Comparison of ENCODE assay signal across 33 cellular contexts in genomic region chr14:81161088-81161487, GRCh38.
"Had no signal": no experiment of that assay in that cellular context is flagged by ENCODE, and none has a peak within 500 bp of the region (broad histone marks: within the 10 kb centered on the region; RNA-seq: fewer than 3 reads in every experiment).

No MANE protein-coding gene starts in this region.

- H3K4me3 ChIP-seq: adrenal gland, body of pancreas, cardiac muscle cell, colonic mucosa had no signal

- H3K27ac Mint-ChIP-seq: activated CD8-positive, alpha-beta T cell treated with anti-CD3 and anti-CD28 coated beads for 36 hours; activated naive CD4-positive, alpha-beta T cell treated with anti-CD3 and anti-CD28 coated beads for 36 hours; activated naive CD4-positive, alpha-beta T cell treated with anti-CD3 and anti-CD28 coated beads, Interleukin-2, amount 50 U/mL, for 24 hours; activated naive CD8-positive, alpha-beta T cell treated with anti-CD3 and anti-CD28 coated beads for 36 hours; activated naive CD8-positive, alpha-beta T cell treated with anti-CD3 and anti-CD28 coated beads, Interleukin-2, amount 50 U/mL, for 24 hours; activated T-helper 1 cell treated with anti-CD3 and anti-CD28 coated beads, Interleukin-12 subunit alpha, Interleukin-12 subunit beta, Interleukin-2, Interleukin-4 antibody, amounts not matched to agents 30 ng/mL and 10 ng/mL and 1 ng/mL, durations not matched to agents 14 hours and 24 hours and 36 hours; activated T-helper 2 cell treated with anti-CD3 and anti-CD28 coated beads, Interferon-gamma antibody, Interleukin-2, Interleukin-4, amounts not matched to agents 10 μg/mL and 5 μg/mL and 100 μg/mL, durations not matched to agents 14 hours and 24 hours and 36 hours; endodermal cell; T-helper 17 cell; T-helper 2 cell treated with Interferon-gamma antibody and Interleukin-4, amounts not matched to agents 5 μg/mL and 100 μg/mL, for 36 hours had no signal

- DNase-seq: activated CD4-positive, alpha-beta T cell treated with anti-CD3 and anti-CD28 coated beads for 1 hour; activated CD4-positive, alpha-beta T cell treated with anti-CD3 and anti-CD28 coated beads for 48 hours; activated CD4-positive, alpha-beta T cell treated with anti-CD3 and anti-CD28 coated beads, Interleukin-2, amount 50 U/mL, for 1 hour; activated CD4-positive, alpha-beta T cell treated with anti-CD3 and anti-CD28 coated beads, Interleukin-2, amount 50 U/mL, for 48 hours; activated CD8-positive, alpha-beta memory T cell treated with anti-CD3 and anti-CD28 coated beads for 24 hours; activated CD8-positive, alpha-beta T cell treated with anti-CD3 and anti-CD28 coated beads for 36 hours; activated effector memory CD4-positive, alpha-beta T cell treated with anti-CD3 and anti-CD28 coated beads, Interleukin-2, amount 50 U/mL, for 16 hours; activated naive CD4-positive, alpha-beta T cell treated with anti-CD3 and anti-CD28 coated beads for 36 hours; activated naive CD8-positive, alpha-beta T cell treated with anti-CD3 and anti-CD28 coated beads for 36 hours; activated naive CD8-positive, alpha-beta T cell treated with anti-CD3 and anti-CD28 coated beads, Interleukin-2, amount 50 U/mL, for 24 hours; activated T-cell treated with anti-CD3 and anti-CD28 coated beads, Interleukin-2, amount 50 U/mL, for 1 hour; activated T-cell treated with anti-CD3 and anti-CD28 coated beads, Interleukin-2, amount 50 U/mL, for 48 hours; adrenal gland; amygdala; aorta; body of pancreas; central memory CD4-positive, alpha-beta T cell; cerebellar nuclear complex; colonic mucosa; effector memory CD4-positive, alpha-beta T cell; endodermal cell; foreskin fibroblast; head of caudate nucleus; T-helper 1 cell; T-helper 17 cell; T1000 had no signal

- H3K9me3 Mint-ChIP-seq: activated CD8-positive, alpha-beta T cell treated with anti-CD3 and anti-CD28 coated beads for 36 hours; activated naive CD4-positive, alpha-beta T cell treated with anti-CD3 and anti-CD28 coated beads for 36 hours; activated naive CD4-positive, alpha-beta T cell treated with anti-CD3 and anti-CD28 coated beads, Interleukin-2, amount 50 U/mL, for 24 hours; activated naive CD8-positive, alpha-beta T cell treated with anti-CD3 and anti-CD28 coated beads, Interleukin-2, amount 50 U/mL, for 24 hours; activated T-helper 2 cell treated with anti-CD3 and anti-CD28 coated beads, Interferon-gamma antibody, Interleukin-2, Interleukin-4, amounts not matched to agents 10 μg/mL and 5 μg/mL and 100 μg/mL, durations not matched to agents 14 hours and 24 hours and 36 hours; endodermal cell; T-helper 2 cell treated with Interferon-gamma antibody and Interleukin-4, amounts not matched to agents 5 μg/mL and 100 μg/mL, for 36 hours had no signal

- H3K27ac ChIP-seq: adrenal gland, body of pancreas, cardiac muscle cell, colonic mucosa had no signal

- FAIRE-seq: frontal cortex had no signal

- H3K9me3 ChIP-seq: adrenal gland, body of pancreas, colonic mucosa had no signal

- H3K36me3 ChIP-seq: adrenal gland, cardiac muscle cell, colonic mucosa had no signal

- H3K27me3 Mint-ChIP-seq: activated CD8-positive, alpha-beta T cell treated with anti-CD3 and anti-CD28 coated beads for 36 hours; activated naive CD4-positive, alpha-beta T cell treated with anti-CD3 and anti-CD28 coated beads, Interleukin-2, amount 50 U/mL, for 24 hours; activated naive CD8-positive, alpha-beta T cell treated with anti-CD3 and anti-CD28 coated beads for 36 hours; activated naive CD8-positive, alpha-beta T cell treated with anti-CD3 and anti-CD28 coated beads, Interleukin-2, amount 50 U/mL, for 24 hours; T-helper 17 cell had no signal

- H3K27me3 ChIP-seq: adrenal gland, body of pancreas, cardiac muscle cell, colonic mucosa had no signal

- H3K4me3 Mint-ChIP-seq: activated CD8-positive, alpha-beta T cell treated with anti-CD3 and anti-CD28 coated beads for 36 hours; activated naive CD4-positive, alpha-beta T cell treated with anti-CD3 and anti-CD28 coated beads for 36 hours; activated naive CD4-positive, alpha-beta T cell treated with anti-CD3 and anti-CD28 coated beads, Interleukin-2, amount 50 U/mL, for 24 hours; activated naive CD8-positive, alpha-beta T cell treated with anti-CD3 and anti-CD28 coated beads for 36 hours; activated naive CD8-positive, alpha-beta T cell treated with anti-CD3 and anti-CD28 coated beads, Interleukin-2, amount 50 U/mL, for 24 hours; activated T-helper 1 cell treated with anti-CD3 and anti-CD28 coated beads, Interleukin-12 subunit alpha, Interleukin-12 subunit beta, Interleukin-2, Interleukin-4 antibody, amounts not matched to agents 30 ng/mL and 10 ng/mL and 1 ng/mL, durations not matched to agents 14 hours and 24 hours and 36 hours; endodermal cell; T-helper 17 cell; T-helper 2 cell treated with Interferon-gamma antibody and Interleukin-4, amounts not matched to agents 5 μg/mL and 100 μg/mL, for 36 hours had no signal

- H3K4me1 ChIP-seq: colonic mucosa had no signal

- ATAC-seq: activated CD8-positive, alpha-beta T cell treated with anti-CD3 and anti-CD28 coated beads for 36 hours; activated naive CD8-positive, alpha-beta T cell treated with anti-CD3 and anti-CD28 coated beads, Interleukin-2, amount 50 U/mL, for 24 hours; body of pancreas; esophagus mucosa; T-helper 17 cell had no signal
